In the genomic region with DNA sequence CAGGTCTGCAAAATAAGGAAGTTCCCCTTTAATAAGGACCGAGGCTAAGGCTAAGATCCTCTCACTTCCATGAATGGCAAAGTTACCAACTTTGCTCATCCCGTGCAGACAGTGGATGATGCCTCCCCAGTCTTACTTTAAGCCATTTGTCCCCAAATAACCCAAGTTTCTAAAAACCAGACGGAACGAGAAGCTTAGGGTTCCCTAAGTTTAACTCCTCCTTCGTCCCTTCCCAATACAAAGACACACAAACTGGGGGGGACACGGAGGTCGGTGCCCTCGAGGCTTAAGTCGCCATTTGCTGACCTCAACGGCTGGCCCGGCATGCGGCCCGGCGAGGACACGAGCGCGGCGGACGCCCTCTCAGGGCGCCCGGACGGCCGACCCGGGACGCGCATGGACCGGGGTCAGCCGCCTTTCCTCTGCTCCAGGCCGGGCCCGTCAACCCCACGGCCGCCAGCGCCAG, we compare ENCODE assay signal across 1 cellular context.
TF ChIP-seq lines count a peak whose summit lies in the region.

No MANE protein-coding gene starts in this region.

TF ChIP-seq in GM23338, 12 proteins besides CTCF, POLR2A, EP300 and RAD21 (continued from another document):
- TF ChIP-seq, protein P1, sequence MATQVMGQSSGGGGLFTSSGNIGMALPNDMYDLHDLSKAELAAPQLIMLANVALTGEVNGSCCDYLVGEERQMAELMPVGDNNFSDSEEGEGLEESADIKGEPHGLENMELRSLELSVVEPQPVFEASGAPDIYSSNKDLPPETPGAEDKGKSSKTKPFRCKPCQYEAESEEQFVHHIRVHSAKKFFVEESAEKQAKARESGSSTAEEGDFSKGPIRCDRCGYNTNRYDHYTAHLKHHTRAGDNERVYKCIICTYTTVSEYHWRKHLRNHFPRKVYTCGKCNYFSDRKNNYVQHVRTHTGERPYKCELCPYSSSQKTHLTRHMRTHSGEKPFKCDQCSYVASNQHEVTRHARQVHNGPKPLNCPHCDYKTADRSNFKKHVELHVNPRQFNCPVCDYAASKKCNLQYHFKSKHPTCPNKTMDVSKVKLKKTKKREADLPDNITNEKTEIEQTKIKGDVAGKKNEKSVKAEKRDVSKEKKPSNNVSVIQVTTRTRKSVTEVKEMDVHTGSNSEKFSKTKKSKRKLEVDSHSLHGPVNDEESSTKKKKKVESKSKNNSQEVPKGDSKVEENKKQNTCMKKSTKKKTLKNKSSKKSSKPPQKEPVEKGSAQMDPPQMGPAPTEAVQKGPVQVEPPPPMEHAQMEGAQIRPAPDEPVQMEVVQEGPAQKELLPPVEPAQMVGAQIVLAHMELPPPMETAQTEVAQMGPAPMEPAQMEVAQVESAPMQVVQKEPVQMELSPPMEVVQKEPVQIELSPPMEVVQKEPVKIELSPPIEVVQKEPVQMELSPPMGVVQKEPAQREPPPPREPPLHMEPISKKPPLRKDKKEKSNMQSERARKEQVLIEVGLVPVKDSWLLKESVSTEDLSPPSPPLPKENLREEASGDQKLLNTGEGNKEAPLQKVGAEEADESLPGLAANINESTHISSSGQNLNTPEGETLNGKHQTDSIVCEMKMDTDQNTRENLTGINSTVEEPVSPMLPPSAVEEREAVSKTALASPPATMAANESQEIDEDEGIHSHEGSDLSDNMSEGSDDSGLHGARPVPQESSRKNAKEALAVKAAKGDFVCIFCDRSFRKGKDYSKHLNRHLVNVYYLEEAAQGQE (IDR thresholded peaks at IDR 0.05; ENCODE audit: unreplicated experiment) = no peak
- 0 out of 2 replicates have a peak, but pooled peaks have one; percentile 7 for TF ChIP-seq POLR2AphosphoS5 (IDR thresholded peaks at IDR 0.05; ENCODE audit: low read depth)
- TF ChIP-seq EZH2 (IDR thresholded peaks at IDR 0.05; ENCODE audit: low read depth, unreplicated experiment) = no peak
- TF ChIP-seq, protein P2, sequence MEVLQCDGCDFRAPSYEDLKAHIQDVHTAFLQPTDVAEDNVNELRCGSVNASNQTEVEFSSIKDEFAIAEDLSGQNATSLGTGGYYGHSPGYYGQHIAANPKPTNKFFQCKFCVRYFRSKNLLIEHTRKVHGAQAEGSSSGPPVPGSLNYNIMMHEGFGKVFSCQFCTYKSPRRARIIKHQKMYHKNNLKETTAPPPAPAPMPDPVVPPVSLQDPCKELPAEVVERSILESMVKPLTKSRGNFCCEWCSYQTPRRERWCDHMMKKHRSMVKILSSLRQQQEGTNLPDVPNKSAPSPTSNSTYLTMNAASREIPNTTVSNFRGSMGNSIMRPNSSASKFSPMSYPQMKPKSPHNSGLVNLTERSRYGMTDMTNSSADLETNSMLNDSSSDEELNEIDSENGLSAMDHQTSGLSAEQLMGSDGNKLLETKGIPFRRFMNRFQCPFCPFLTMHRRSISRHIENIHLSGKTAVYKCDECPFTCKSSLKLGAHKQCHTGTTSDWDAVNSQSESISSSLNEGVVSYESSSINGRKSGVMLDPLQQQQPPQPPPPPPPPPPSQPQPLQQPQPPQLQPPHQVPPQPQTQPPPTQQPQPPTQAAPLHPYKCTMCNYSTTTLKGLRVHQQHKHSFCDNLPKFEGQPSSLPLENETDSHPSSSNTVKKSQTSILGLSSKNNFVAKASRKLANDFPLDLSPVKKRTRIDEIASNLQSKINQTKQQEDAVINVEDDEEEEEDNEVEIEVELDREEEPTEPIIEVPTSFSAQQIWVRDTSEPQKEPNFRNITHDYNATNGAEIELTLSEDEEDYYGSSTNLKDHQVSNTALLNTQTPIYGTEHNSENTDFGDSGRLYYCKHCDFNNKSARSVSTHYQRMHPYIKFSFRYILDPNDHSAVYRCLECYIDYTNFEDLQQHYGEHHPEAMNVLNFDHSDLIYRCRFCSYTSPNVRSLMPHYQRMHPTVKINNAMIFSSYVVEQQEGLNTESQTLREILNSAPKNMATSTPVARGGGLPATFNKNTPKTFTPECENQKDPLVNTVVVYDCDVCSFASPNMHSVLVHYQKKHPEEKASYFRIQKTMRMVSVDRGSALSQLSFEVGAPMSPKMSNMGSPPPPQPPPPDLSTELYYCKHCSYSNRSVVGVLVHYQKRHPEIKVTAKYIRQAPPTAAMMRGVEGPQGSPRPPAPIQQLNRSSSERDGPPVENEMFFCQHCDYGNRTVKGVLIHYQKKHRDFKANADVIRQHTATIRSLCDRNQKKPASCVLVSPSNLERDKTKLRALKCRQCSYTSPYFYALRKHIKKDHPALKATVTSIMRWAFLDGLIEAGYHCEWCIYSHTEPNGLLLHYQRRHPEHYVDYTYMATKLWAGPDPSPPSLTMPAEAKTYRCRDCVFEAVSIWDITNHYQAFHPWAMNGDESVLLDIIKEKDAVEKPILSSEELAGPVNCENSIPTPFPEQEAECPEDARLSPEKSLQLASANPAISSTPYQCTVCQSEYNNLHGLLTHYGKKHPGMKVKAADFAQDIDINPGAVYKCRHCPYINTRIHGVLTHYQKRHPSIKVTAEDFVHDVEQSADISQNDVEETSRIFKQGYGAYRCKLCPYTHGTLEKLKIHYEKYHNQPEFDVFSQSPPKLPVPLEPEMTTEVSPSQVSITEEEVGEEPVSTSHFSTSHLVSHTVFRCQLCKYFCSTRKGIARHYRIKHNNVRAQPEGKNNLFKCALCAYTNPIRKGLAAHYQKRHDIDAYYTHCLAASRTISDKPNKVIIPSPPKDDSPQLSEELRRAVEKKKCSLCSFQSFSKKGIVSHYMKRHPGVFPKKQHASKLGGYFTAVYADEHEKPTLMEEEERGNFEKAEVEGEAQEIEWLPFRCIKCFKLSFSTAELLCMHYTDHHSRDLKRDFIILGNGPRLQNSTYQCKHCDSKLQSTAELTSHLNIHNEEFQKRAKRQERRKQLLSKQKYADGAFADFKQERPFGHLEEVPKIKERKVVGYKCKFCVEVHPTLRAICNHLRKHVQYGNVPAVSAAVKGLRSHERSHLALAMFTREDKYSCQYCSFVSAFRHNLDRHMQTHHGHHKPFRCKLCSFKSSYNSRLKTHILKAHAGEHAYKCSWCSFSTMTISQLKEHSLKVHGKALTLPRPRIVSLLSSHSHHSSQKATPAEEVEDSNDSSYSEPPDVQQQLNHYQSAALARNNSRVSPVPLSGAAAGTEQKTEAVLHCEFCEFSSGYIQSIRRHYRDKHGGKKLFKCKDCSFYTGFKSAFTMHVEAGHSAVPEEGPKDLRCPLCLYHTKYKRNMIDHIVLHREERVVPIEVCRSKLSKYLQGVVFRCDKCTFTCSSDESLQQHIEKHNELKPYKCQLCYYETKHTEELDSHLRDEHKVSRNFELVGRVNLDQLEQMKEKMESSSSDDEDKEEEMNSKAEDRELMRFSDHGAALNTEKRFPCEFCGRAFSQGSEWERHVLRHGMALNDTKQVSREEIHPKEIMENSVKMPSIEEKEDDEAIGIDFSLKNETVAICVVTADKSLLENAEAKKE (CRISPR knock-in tag; IDR thresholded peaks at IDR 0.05) = no peak
- no peak for TF ChIP-seq ZNF114 (CRISPR knock-in tag; IDR thresholded peaks at IDR 0.05)
TF ChIP-seq in GM23338: peak in this region for 1.
